In the genomic region with DNA sequence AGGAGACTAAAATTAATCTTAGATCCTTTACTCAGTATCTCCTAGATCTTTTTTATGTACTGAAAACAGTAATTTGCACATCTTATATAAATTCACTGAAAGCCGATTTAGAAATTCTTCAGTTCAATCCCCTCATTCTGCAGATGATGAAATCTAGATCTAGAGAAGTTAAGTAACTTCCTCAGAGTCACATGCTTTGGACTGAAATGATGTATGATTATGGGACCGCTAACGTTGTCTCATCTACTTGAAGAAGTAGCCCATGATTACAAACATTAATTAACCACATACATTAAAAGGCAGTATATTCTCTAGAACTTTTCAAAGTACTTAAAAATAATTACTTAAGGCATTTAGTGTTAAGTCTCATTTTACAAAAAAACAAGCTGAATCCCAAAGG, we compare ENCODE assay signal across 8 cellular contexts. TPM values are rescaled to one million over a fixed set of nuclear protein-coding genes. Genes with fewer than 3 reads are reported as not detected.
DNase-seq lines count a peak whose midpoint lies in the region; ATAC-seq and TF ChIP-seq lines count a peak whose summit lies in the region.

No MANE protein-coding gene starts in this region.

- no peak for ATAC-seq in omental fat pad (ENCODE audit: low FRiP score)

- H3F3A ChIP-seq in neural progenitor cell (ENCODE audit: low read depth): no peaks in the 10 kb centered on the region

- H3K9me3 Mint-ChIP-seq in neural progenitor cell: no peaks in the 10 kb centered on the region

- no peak overlapping the region for H3K4me2 ChIP-seq in neural progenitor cell

- no peaks in the 10 kb centered on the region for H3K36me3 ChIP-seq in effector memory CD4-positive, alpha-beta T cell (ENCODE audit: control insufficient read depth, insufficient read depth, low read length)
- H3K36me3 ChIP-seq in rectal smooth muscle tissue (ENCODE audit: control insufficient read depth, insufficient read depth, low read length) (no peaks in the 10 kb centered on the region), neural progenitor cell (no peaks in the 10 kb centered on the region)

- H3K27me3 Mint-ChIP-seq in neural progenitor cell (ENCODE audit: insufficient read depth, low read depth): no peaks in the 10 kb centered on the region

- H4K20me1 ChIP-seq in neural progenitor cell (ENCODE audit: low read depth): no peaks in the 10 kb centered on the region

- H3K4me3 Mint-ChIP-seq in neural progenitor cell: no peak overlapping the region

- peaks cover 25% of the 10 kb centered on the region for H3K4me1 ChIP-seq in effector memory CD4-positive, alpha-beta T cell (ENCODE audit: control insufficient read depth, insufficient read depth, low read length, poor library complexity, severe bottlenecking)
- H3K4me1 ChIP-seq in rectal smooth muscle tissue (ENCODE audit: control insufficient read depth, insufficient read depth, low read length) (peaks cover 14% of the 10 kb centered on the region), neural progenitor cell (no peaks in the 10 kb centered on the region)

- TF ChIP-seq CTCF in GM12864 (IDR thresholded peaks at IDR 0.05; ENCODE audit: low read depth, low read length, missing control alignments) (no peak), neural progenitor cell (IDR thresholded peaks at IDR 0.05) (no peak), omental fat pad (IDR thresholded peaks at IDR 0.05) (no peak), GM13976 (IDR thresholded peaks at IDR 0.05; ENCODE audit: borderline replicate concordance, control extremely low read depth, extremely low read depth, insufficient read depth, missing control alignments) (no peak)

- H3K4me3 ChIP-seq in GM12864 (ENCODE audit: low read depth, low read length) (peak overlapping the region; percentile 60), rectal smooth muscle tissue (ENCODE audit: low read length) (peak overlapping the region; percentile 36), neural progenitor cell (no peak overlapping the region)
- H3K4me3 ChIP-seq in effector memory CD4-positive, alpha-beta T cell (ENCODE audit: insufficient read depth, low read depth, low read length, poor library complexity, severe bottlenecking): peak overlapping the region; percentile 66

- H3K36me3 Mint-ChIP-seq in neural progenitor cell: no peaks in the 10 kb centered on the region

- in situ Hi-C loops in GM13976 (cut with MboI; ENCODE audit: low sequenced_read_pairs, unreplicated experiment): loop anchor here (5.0 kb wide), 1 partner anchor 36 kb away; a partner anchor contains a TSS

- no peaks in the 10 kb centered on the region for H3K27me3 ChIP-seq in effector memory CD4-positive, alpha-beta T cell (replicated peaks; ENCODE audit: control insufficient read depth, insufficient read depth, low read length, poor library complexity, severe bottlenecking)
- H3K27me3 ChIP-seq in rectal smooth muscle tissue (ENCODE audit: control insufficient read depth, insufficient read depth, low read length) (no peaks in the 10 kb centered on the region), neural progenitor cell (no peaks in the 10 kb centered on the region)

- no peak overlapping the region for H3K9ac ChIP-seq in rectal smooth muscle tissue (ENCODE audit: low read length)
- no peak overlapping the region for H3K9ac ChIP-seq in neural progenitor cell

- peaks cover 2% of the 10 kb centered on the region for H3K4me1 Mint-ChIP-seq in neural progenitor cell

- H3K9me3 ChIP-seq in effector memory CD4-positive, alpha-beta T cell (ENCODE audit: control insufficient read depth, low read length): no peaks in the 10 kb centered on the region
- H3K9me3 ChIP-seq in neural progenitor cell (ENCODE audit: low read depth): no peaks in the 10 kb centered on the region

- no peak overlapping the region for H3K27ac Mint-ChIP-seq in neural progenitor cell

- no peak overlapping the region for H2AFZ ChIP-seq in neural progenitor cell (replicated peaks)

- H3K79me2 ChIP-seq in neural progenitor cell (ENCODE audit: low read depth): no peaks in the 10 kb centered on the region

- DNase-seq in GM12864 (ENCODE audit: low read depth): no peak
- DNase-seq in SIG-M5 (lab: John Stamatoyannopoulos, UW): peak; percentile 86
- no peak for DNase-seq in effector memory CD4-positive, alpha-beta T cell
- no peak for DNase-seq in neural progenitor cell (ENCODE audit: low spot score)
- DNase-seq in GOT3 (lab: John Stamatoyannopoulos, UW): no peak
- no peak for DNase-seq in omental fat pad (ENCODE audit: low spot score)
- no peak for DNase-seq in GM13976 (ENCODE audit: low spot score)

- H3K27ac ChIP-seq in effector memory CD4-positive, alpha-beta T cell (ENCODE audit: insufficient read depth, low read length, poor library complexity, severe bottlenecking): peak overlapping the region; percentile 87
- H3K27ac ChIP-seq in rectal smooth muscle tissue (ENCODE audit: low read depth, low read length) (no peak overlapping the region), neural progenitor cell (no peak overlapping the region)

RNA-seq across cellular contexts. Expression of a gene that starts 37.8 kb away (rescaled TPM):
- total RNA-seq in neural progenitor cell (ENCODE audit: low replicate concordance): 9.3 and 17.2 TPM in 2 replicates
- total RNA-seq in omental fat pad: 100 to 1,000 TPM in 1 of 4 donors, 10 to 100 TPM in 3; 87.4 to 107 (median 89.9) TPM
